ENCODE assay signal across 8 cellular contexts in genomic region chr14:21070083-21070609, GRCh38.
DNase-seq lines count a peak whose midpoint lies in the region; ATAC-seq lines count a peak whose summit lies in the region.

ARHGEF40 (plus strand) TSS chr14:21070304; CDS start chr14:21070397, 93 bp downstream.

- ATAC-seq in GM21390 (IDR thresholded peaks at IDR 0.05; ENCODE audit: unreplicated experiment) (no peak), GM18498 (IDR thresholded peaks at IDR 0.05; ENCODE audit: unreplicated experiment) (no peak)

- peak; percentile 39 to 57 for DNase-seq in SHP77 (lab: John Stamatoyannopoulos, UW)
- DNase-seq in SHP77 treated with DMSO at 0.1 percent for 48 hours (lab: John Stamatoyannopoulos, UW), result no peak
- peak; percentile 24 for DNase-seq in NCI-H510A (lab: John Stamatoyannopoulos, UW)
- peak; percentile 85 for DNase-seq in astrocyte of the hippocampus (ENCODE audit: low read depth, low spot score)
- peak; percentile 70 for DNase-seq in hepatic stellate cell (ENCODE audit: low spot score)
- peak; percentile 55 for DNase-seq in pons (ENCODE audit: low spot score)
